ENCODE assay signal across 9 cellular contexts in the genomic region with DNA sequence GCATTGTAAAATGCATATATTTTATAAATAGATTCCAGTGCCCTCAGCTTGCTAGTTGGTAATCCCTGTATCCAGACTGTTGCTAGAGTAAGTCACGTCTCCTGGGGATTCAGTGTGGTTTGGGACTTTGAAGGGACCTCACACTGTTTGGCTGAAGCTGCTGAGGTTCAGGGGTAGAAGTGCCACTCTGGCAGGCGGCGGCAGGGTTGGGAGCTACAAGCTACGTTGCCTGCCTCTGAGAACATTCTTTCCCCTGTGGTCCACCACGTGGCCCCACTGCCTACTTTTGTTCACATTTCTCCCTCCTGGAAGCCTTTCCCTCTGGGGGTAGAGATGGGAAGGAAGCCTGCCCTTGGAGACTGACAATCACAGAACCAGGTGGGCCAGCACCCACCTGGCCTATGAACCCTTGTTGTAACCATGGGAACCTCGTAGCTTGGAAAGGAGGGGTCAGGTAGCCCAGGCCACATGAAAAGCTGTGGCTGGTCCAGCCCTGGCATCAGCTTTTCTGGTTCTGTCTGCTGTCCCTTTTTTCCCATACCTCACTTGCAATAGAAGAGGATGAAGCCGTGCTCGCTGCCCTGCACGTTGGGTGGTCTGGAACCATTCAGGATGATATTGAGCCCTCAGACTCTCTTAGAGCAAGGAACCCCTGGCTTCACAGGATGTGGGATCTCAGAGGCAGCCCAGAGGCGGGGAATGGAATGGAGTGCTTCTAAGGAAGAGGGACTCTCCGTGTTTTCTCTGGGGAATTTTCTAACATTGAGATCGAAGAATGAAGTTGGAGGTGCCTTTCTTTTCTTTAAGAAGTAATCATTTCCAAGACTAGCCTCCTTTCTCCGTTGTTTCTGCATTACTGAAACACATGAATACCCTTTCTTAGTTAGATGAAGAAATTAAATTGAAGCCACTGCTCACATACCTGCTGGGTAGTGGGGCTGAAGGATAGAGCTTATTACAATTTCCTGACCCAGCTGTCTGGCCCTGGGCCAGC. TPM values are rescaled to one million over a fixed set of nuclear protein-coding genes. Genes with fewer than 3 reads are reported as not detected.
DNase-seq lines count a peak whose midpoint lies in the region; ATAC-seq and TF ChIP-seq lines count a peak whose summit lies in the region.
"Had no signal": no experiment of that assay in that cellular context is flagged by ENCODE, and none has a peak within 500 bp of the region (broad histone marks: within the 10 kb centered on the region; RNA-seq: fewer than 3 reads in every experiment).

No MANE protein-coding gene starts in this region.

- H3K4me3 Mint-ChIP-seq in T-cell = peak overlapping the region in 2 of 3 donors; percentile 74 to 77

- CTCF ChIA-PET in T-cell (lab: Charles Lee) (interaction anchor here (0.6 to 2.7 kb wide), 6 partner anchors 9 to 23 kb away, joined by 3 to 12 read pairs (median 4); no protein-coding TSS in a partner anchor), RWPE1 (lab: Yijun Ruan, JAX) (no interaction called here)

- DNase-seq in G401 (ENCODE audit: low spot score) (peak; percentile 56), T-cell (no peak), dorsolateral prefrontal cortex (peak in 1 of 10 donors; percentile 44), retina (peak; percentile 54), RWPE1 (ENCODE audit: low spot score) (no peak)
- DNase-seq: Calu3 had no signal

- peaks cover 75 to 83% (median 75%) of the 10 kb centered on the region in 3 donors for H3K4me1 Mint-ChIP-seq in T-cell

- peak overlapping the region; percentile 34 to 36 for H3K27ac Mint-ChIP-seq in T-cell

- TF ChIP-seq CTCF in dorsolateral prefrontal cortex (IDR thresholded peaks at IDR 0.05 in 54 of 56, conservative IDR thresholded peaks at IDR 0.05 in 2 of 56; ENCODE audit: low read depth in 1 of 56, partially characterized antibody in 56 of 56) (no peak), RWPE1 (conservative IDR thresholded peaks at IDR 0.05; ENCODE audit: low read depth) (no peak)

- no peak for ATAC-seq in T-cell (replicated peaks in 1 of 4)
- no peak for ATAC-seq in GM21515 (IDR thresholded peaks at IDR 0.05; ENCODE audit: unreplicated experiment)
- no peak for ATAC-seq in GM21825 (IDR thresholded peaks at IDR 0.05; ENCODE audit: unreplicated experiment)

- H3K27ac ChIP-seq in dorsolateral prefrontal cortex (peak overlapping the region in 56 of 59 donors; percentile 17 to 95 (median 80)), RWPE1 (no peak overlapping the region)
- H3K27ac ChIP-seq: suprapubic skin had no signal

- intact Hi-C loops in dorsolateral prefrontal cortex (cut with DNase I) = loop anchor here (5.0 kb wide), 4 partner anchors 47 to 117 kb away; no protein-coding TSS in a partner anchor

- H3K9me3 Mint-ChIP-seq in T-cell = no peaks in the 10 kb centered on the region

- no peaks in the 10 kb centered on the region for H3K27me3 Mint-ChIP-seq in T-cell

- peak overlapping the region in 42 of 59 donors; percentile 2 to 93 (median 76) for H3K4me3 ChIP-seq in dorsolateral prefrontal cortex
- H3K4me3 ChIP-seq: suprapubic skin had no signal

- peaks cover 17% of the 10 kb centered on the region for H3K36me3 Mint-ChIP-seq in T-cell

- in situ Hi-C loops in G401 (cut with HindIII; ENCODE audit: low sequenced_read_pairs) = no loop called here

- POLR2A ChIA-PET in T-cell (lab: Charles Lee) (interaction anchor here in 1 of 2 donors (0.7 kb wide), 1 partner anchor 59 kb away, joined by 3 read pairs; no protein-coding TSS in a partner anchor), RWPE1 (lab: Yijun Ruan, JAX; ENCODE audit: low non-redundant PET) (no interaction called here)

- H3K27me3 ChIP-seq in dorsolateral prefrontal cortex = no peaks in the 10 kb centered on the region
- H3K27me3 ChIP-seq: suprapubic skin had no signal

RNA-seq across cellular contexts. Expression of a gene that starts 3.0 kb away (rescaled TPM):
- 3.3 and 13.4 TPM in 2 replicates for total RNA-seq in G401 (2014; rRNA removed; shearing (Covaris generic))
- total RNA-seq in T-cell (10 to 100 TPM; 46.3 to 93.1 (median 79.9) TPM), dorsolateral prefrontal cortex (100 to 1,000 TPM in 23 of 120 experiments, 10 to 100 TPM in 97; 49.5 to 144 (median 83.6) TPM)

RNA-seq across cellular contexts. Expression of a gene that starts 42.6 kb away (rescaled TPM):
- total RNA-seq in G401 (2014; rRNA removed; shearing (Covaris generic)) = not detected in 2 replicates
- total RNA-seq in T-cell (10 to 100 TPM in 1 of 5 donors, 1 to 10 TPM in 4; 3.2 to 10.7 (median 7.2) TPM), dorsolateral prefrontal cortex (10 to 100 TPM in 27 of 120 experiments, 1 to 10 TPM in 93; 2.4 to 51.2 (median 7.7) TPM)

RNA-seq across cellular contexts. Expression of a gene that starts 54.5 kb away (rescaled TPM):
- total RNA-seq in G401 (2014; rRNA removed; shearing (Covaris generic)) = not detected in 2 replicates
- total RNA-seq in T-cell (10 to 100 TPM in 1 of 5 donors, 1 to 10 TPM in 4; 6.5 to 15.2 (median 9.1) TPM), dorsolateral prefrontal cortex (10 to 100 TPM in 73 of 120 experiments, 1 to 10 TPM in 47; 4.9 to 45.8 (median 10.7) TPM)

Comparison
In these comparisons a context has a peak if more than half of its experiments do, and no peak if none do; other contexts are left out.
1. DNase-seq: peak in G401 (single experiment) and retina (single experiment); none in T-cell (0 of 34) and RWPE1 (single experiment).